ENCODE assay signal across 11 cellular contexts in the genomic region with DNA sequence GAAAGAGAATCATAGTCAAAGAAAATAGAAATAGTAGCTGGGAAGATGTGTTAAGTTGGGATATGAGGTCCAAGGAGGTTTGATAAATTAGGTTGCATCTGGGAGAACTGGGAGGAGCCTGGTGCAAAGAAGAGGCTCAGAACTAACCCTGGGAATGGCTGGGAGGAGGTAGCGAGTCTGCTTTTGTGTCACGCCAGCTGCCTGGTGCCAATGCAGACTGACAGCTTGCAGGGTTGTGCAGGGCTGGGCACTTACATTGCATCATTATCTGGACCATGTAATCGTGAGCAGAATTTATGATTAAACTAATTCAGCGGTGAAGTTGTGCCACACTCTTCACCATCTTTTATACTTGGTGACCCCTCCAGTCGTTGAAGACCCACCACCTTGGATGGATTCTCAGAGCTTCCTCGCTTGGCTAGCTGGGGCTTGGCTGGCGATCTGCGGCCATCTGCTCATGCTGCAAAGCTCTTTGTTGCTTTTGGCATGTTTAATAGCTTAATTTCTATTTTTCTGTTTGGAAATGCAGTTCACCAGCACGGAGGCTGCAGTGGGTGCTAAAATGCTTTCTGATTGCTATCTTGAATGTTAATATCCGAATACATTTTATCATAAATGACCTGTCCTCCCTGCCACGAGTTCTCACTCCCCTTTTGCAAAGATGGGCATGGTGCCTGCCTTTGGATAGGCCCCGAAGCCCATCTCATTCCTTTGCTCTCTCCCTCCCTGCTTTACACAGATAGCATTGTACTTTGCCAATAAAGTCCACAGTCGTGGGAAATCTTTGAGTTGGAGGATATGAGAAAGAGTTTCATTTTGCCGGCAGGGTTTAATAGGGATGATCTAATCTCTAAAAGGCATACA.
DNase-seq lines count a peak whose midpoint lies in the region; ATAC-seq and TF ChIP-seq lines count a peak whose summit lies in the region.
"Had no signal": no experiment of that assay in that cellular context is flagged by ENCODE, and none has a peak within 500 bp of the region (broad histone marks: within the 10 kb centered on the region; RNA-seq: fewer than 3 reads in every experiment).

No MANE protein-coding gene starts in this region.

- no peaks in the 10 kb centered on the region for H3K9me3 ChIP-seq in IMR-90 (ENCODE audit: control insufficient read depth, insufficient read depth, low read length)
- H3K9me3 ChIP-seq in adipocyte (ENCODE audit: control insufficient read depth, low read length), result no peaks in the 10 kb centered on the region
- no peaks in the 10 kb centered on the region for H3K9me3 ChIP-seq in heart left ventricle
- no peaks in the 10 kb centered on the region for H3K9me3 ChIP-seq in suprapubic skin
- H3K9me3 ChIP-seq in naive thymus-derived CD4-positive, alpha-beta T cell (ENCODE audit: control insufficient read depth in 2 of 3, low read length in 3 of 3), result no peaks in the 10 kb centered on the region

- no peak overlapping the region for H2AK5ac ChIP-seq in IMR-90 (ENCODE audit: low read depth, low read length)

- dilution Hi-C loops in IMR-90 (cut with HindIII; ENCODE audit: low sequenced_read_pairs, unreplicated experiment), result no loop called here

- H4K5ac ChIP-seq in IMR-90 (ENCODE audit: low read depth, low read length), result no peak overlapping the region

- peak overlapping the region; percentile 33; the same call in 1 of the 2 replicates for H3K4me2 ChIP-seq in IMR-90 (ENCODE audit: low read depth, low read length)

- peaks cover 3% of the 10 kb centered on the region; the same call in 1 of the 2 replicates for H3K9me1 ChIP-seq in IMR-90 (ENCODE audit: insufficient read depth, low read length)

- no peak overlapping the region for H3K18ac ChIP-seq in IMR-90 (ENCODE audit: low read depth, low read length)

- peaks cover 0 to 4% (median 0%) of the 10 kb centered on the region in 5 donors for H3K36me3 Mint-ChIP-seq in naive thymus-derived CD4-positive, alpha-beta T cell

- no peak overlapping the region for H2AK9ac ChIP-seq in IMR-90 (replicated peaks; ENCODE audit: low read depth, low read length, poor library complexity)

- peaks cover 3% of the 10 kb centered on the region for H4K20me1 ChIP-seq in IMR-90 (ENCODE audit: insufficient read depth, low read length)

- H2BK120ac ChIP-seq in IMR-90 (ENCODE audit: low read depth, low read length), result no peak overlapping the region

- H3K4me1 Mint-ChIP-seq in naive thymus-derived CD4-positive, alpha-beta T cell, result peaks cover 12 to 58% (median 27%) of the 10 kb centered on the region in 7 donors

- H3K4me3 Mint-ChIP-seq in naive thymus-derived CD4-positive, alpha-beta T cell, result no peak overlapping the region
- H3K4me3 Mint-ChIP-seq: activated naive CD4-positive, alpha-beta T cell treated with anti-CD3 and anti-CD28 coated beads, Interleukin-2, amount 50 U/mL, for 24 hours had no signal

- H3K27me3 ChIP-seq in IMR-90 (ENCODE audit: control insufficient read depth, insufficient read depth, low read length) (no peaks in the 10 kb centered on the region), adipocyte (replicated peaks; ENCODE audit: control insufficient read depth, insufficient read depth, low read length) (no peaks in the 10 kb centered on the region), heart left ventricle (no peaks in the 10 kb centered on the region), suprapubic skin (no peaks in the 10 kb centered on the region)
- no peaks in the 10 kb centered on the region for H3K27me3 ChIP-seq in naive thymus-derived CD4-positive, alpha-beta T cell (ENCODE audit: control insufficient read depth in 2 of 2, insufficient read depth in 2 of 2, low read length in 2 of 2)

- H4K8ac ChIP-seq in IMR-90 (ENCODE audit: low read depth in 2 of 2, low read length in 2 of 2), result no peak overlapping the region

- H2AFZ ChIP-seq in IMR-90 (replicated peaks; ENCODE audit: low read length, poor library complexity), result peak overlapping the region; percentile 34

- no CpG with 5 or more reads among the region's 14 CpGs for WGBS in IMR-90 (ENCODE audit: extremely low coverage in 2 of 2, insufficient read length in 1 of 2), 2 experiments
- WGBS in heart left ventricle, 4 donors, result 48 to 50% (median 49%) methylated on average over 14 of the region's 14 CpGs
- WGBS in suprapubic skin, result 49% methylated on average over 14 of the region's 14 CpGs

- no peaks in the 10 kb centered on the region for H3K27me3 Mint-ChIP-seq in naive thymus-derived CD4-positive, alpha-beta T cell
- H3K27me3 Mint-ChIP-seq: activated naive CD4-positive, alpha-beta T cell treated with anti-CD3 and anti-CD28 coated beads, Interleukin-2, amount 50 U/mL, for 24 hours had no signal

- H4K91ac ChIP-seq in IMR-90 (ENCODE audit: insufficient read depth, low read depth, low read length), result no peak overlapping the region

- TF ChIP-seq EP300 in suprapubic skin (IDR thresholded peaks at IDR 0.05), result no peak

- POLR2A ChIA-PET in IMR-90 (lab: Charles Lee; ENCODE audit: unreplicated experiment), result no interaction called here
- POLR2A ChIA-PET in naive thymus-derived CD4-positive, alpha-beta T cell (lab: Charles Lee), result interaction anchor here (0.6 kb wide), 2 partner anchors 8 to 338 kb away, joined by 3 to 5 read pairs; no protein-coding TSS in a partner anchor

- H3K27ac ChIP-seq in IMR-90 (ENCODE audit: insufficient read depth, low read length), result no peak overlapping the region
- H3K27ac ChIP-seq in heart left ventricle, result peak overlapping the region in 6 of 12 donors; percentile 17 to 42 (median 27)
- peak overlapping the region; percentile 39 for H3K27ac ChIP-seq in suprapubic skin
- H3K27ac ChIP-seq in naive thymus-derived CD4-positive, alpha-beta T cell (ENCODE audit: low read depth, low read length), result no peak overlapping the region

- H3K9ac ChIP-seq in IMR-90 (ENCODE audit: low read depth, low read length) (no peak overlapping the region), adipocyte (ENCODE audit: low read length) (peak overlapping the region; percentile 53)

- ATAC-seq in IMR-90 (ENCODE audit: low read depth), result peak; percentile 60
- ATAC-seq in heart left ventricle, result peak in 3 of 4 donors; percentile 63 to 74 (median 71)
- no peak for ATAC-seq in naive thymus-derived CD4-positive, alpha-beta T cell
- no peak for ATAC-seq in GM21619 (IDR thresholded peaks at IDR 0.05; ENCODE audit: unreplicated experiment)

- H2BK15ac ChIP-seq in IMR-90 (ENCODE audit: low read depth, low read length), result no peak overlapping the region

- 0 out of 2 replicates have a peak overlapping the region, but pooled peaks have one; percentile 11 for H3K23ac ChIP-seq in IMR-90 (ENCODE audit: low read depth, low read length)

- H3K27ac Mint-ChIP-seq in naive thymus-derived CD4-positive, alpha-beta T cell, result no peak overlapping the region
- H3K27ac Mint-ChIP-seq: activated naive CD4-positive, alpha-beta T cell treated with anti-CD3 and anti-CD28 coated beads, Interleukin-2, amount 50 U/mL, for 24 hours had no signal

- H3K36me3 ChIP-seq in IMR-90 (ENCODE audit: control insufficient read depth, insufficient read depth, low read length), result no peaks in the 10 kb centered on the region
- H3K36me3 ChIP-seq in adipocyte (ENCODE audit: control insufficient read depth, insufficient read depth, low read length, severe bottlenecking), result no peaks in the 10 kb centered on the region
- no peaks in the 10 kb centered on the region for H3K36me3 ChIP-seq in heart left ventricle
- no peaks in the 10 kb centered on the region for H3K36me3 ChIP-seq in suprapubic skin
- no peaks in the 10 kb centered on the region for H3K36me3 ChIP-seq in naive thymus-derived CD4-positive, alpha-beta T cell (ENCODE audit: control insufficient read depth in 2 of 3, insufficient read depth in 3 of 3, low read length in 3 of 3)

- no peaks in the 10 kb centered on the region for H3K9me3 Mint-ChIP-seq in naive thymus-derived CD4-positive, alpha-beta T cell
- H3K9me3 Mint-ChIP-seq: activated naive CD4-positive, alpha-beta T cell treated with anti-CD3 and anti-CD28 coated beads, Interleukin-2, amount 50 U/mL, for 24 hours had no signal

- in situ Hi-C loops in IMR-90 (cut with MboI; ENCODE audit: low sequenced_read_pairs), result no loop called here

- H3K4ac ChIP-seq in IMR-90 (ENCODE audit: low read depth, low read length), result no peak overlapping the region

- peaks cover 2% of the 10 kb centered on the region; the same call in 1 of the 2 replicates for H3K4me1 ChIP-seq in IMR-90 (ENCODE audit: control insufficient read depth, insufficient read depth, low read length)
- H3K4me1 ChIP-seq in adipocyte (ENCODE audit: control insufficient read depth, insufficient read depth, low read length), result peaks cover 19% of the 10 kb centered on the region
- H3K4me1 ChIP-seq in heart left ventricle, result peaks cover 0 to 47% (median 30%) of the 10 kb centered on the region in 12 donors
- H3K4me1 ChIP-seq in suprapubic skin, result peaks cover 28% of the 10 kb centered on the region
- no peaks in the 10 kb centered on the region for H3K4me1 ChIP-seq in naive thymus-derived CD4-positive, alpha-beta T cell (ENCODE audit: control insufficient read depth in 2 of 2, insufficient read depth in 2 of 2, low read length in 2 of 2)

- no peak overlapping the region for H2BK20ac ChIP-seq in IMR-90 (ENCODE audit: low read depth, low read length)

- H3K56ac ChIP-seq in IMR-90 (ENCODE audit: extremely low read depth, insufficient read depth, low read length), result no peak overlapping the region

- TF ChIP-seq CTCF in IMR-90 (conservative IDR thresholded peaks at IDR 0.05; ENCODE audit: low read depth, low read length) (no peak), heart left ventricle (IDR thresholded peaks at IDR 0.05) (no peak), suprapubic skin (IDR thresholded peaks at IDR 0.05) (no peak)

- peak overlapping the region; percentile 14; the same call in 1 of the 2 replicates for H3K14ac ChIP-seq in IMR-90 (replicated peaks; ENCODE audit: low read depth, low read length)

- CTCF ChIA-PET in IMR-90 (lab: Yijun Ruan, JAX), result interaction anchor here (1.0 kb wide), 2 partner anchors 10 to 27 kb away, joined by 3 to 4 read pairs; no protein-coding TSS in a partner anchor
- CTCF ChIA-PET in naive thymus-derived CD4-positive, alpha-beta T cell (lab: Charles Lee), result no interaction called here

- H3K4me3 ChIP-seq in IMR-90 (ENCODE audit: insufficient read depth, low read depth, low read length) (no peak overlapping the region), adipocyte (ENCODE audit: low read length) (peak overlapping the region; percentile 61), heart left ventricle (peak overlapping the region in 4 of 12 donors; percentile 13 to 34 (median 30)), suprapubic skin (no peak overlapping the region)
- no peak overlapping the region for H3K4me3 ChIP-seq in naive thymus-derived CD4-positive, alpha-beta T cell (ENCODE audit: low read length)

- H2BK5ac ChIP-seq in IMR-90 (ENCODE audit: low read depth, low read length, poor library complexity, severe bottlenecking), result no peak overlapping the region

- no peaks in the 10 kb centered on the region; a peak in 1 of 4 replicates for H3K79me1 ChIP-seq in IMR-90 (ENCODE audit: low read depth in 1 of 2, low read length in 2 of 2)

- DNase-seq in IMR-90 (peak; percentile 18), adipocyte (ENCODE audit: low read depth) (no peak), heart left ventricle (peak in 1 of 5 donors; percentile 56), suprapubic skin (ENCODE audit: low spot score in 2 of 2) (no peak), occipital lobe (lab: John Stamatoyannopoulos, UW) (no peak), NCI-H1930 (lab: John Stamatoyannopoulos, UW) (no peak)
- DNase-seq in naive thymus-derived CD4-positive, alpha-beta T cell, result no peak
- DNase-seq: NCI-H1105 treated with DMSO at 0.1 percent for 48 hours, T-helper 2 cell had no signal

- no peak for TF ChIP-seq RAD21 in IMR-90 (IDR thresholded peaks at IDR 0.05; ENCODE audit: low read length)

- no TSS peak for BruUV-seq in IMR-90 (replicated peaks; lab: Mats Ljungman, UMichigan)

- TF ChIP-seq POLR2A in IMR-90 (IDR thresholded peaks at IDR 0.05; ENCODE audit: low read depth, low read length), result no peak
- no peak for TF ChIP-seq POLR2A in heart left ventricle (IDR thresholded peaks at IDR 0.05)
- TF ChIP-seq POLR2A in suprapubic skin (IDR thresholded peaks at IDR 0.05), result no peak

- intact Hi-C loops in IMR-90 (cut with micrococcal nuclease), result no loop called here
- intact Hi-C loops in heart left ventricle (cut with DNase I), result no loop called here
- intact Hi-C loops in naive thymus-derived CD4-positive, alpha-beta T cell (cut with micrococcal nuclease), result no loop called here

Comparison
In these comparisons a context has a peak if more than half of its experiments do, and no peak if none do; other contexts are left out.
1. ATAC-seq: peak in IMR-90 (single experiment) and heart left ventricle (3 of 4); none in naive thymus-derived CD4-positive, alpha-beta T cell (single experiment) and GM21619 (single experiment).